Comparison of ENCODE assay signal across 25 cellular contexts in genomic region chr1:74946389-74946788, GRCh38.
DNase-seq lines count a peak whose midpoint lies in the region; ATAC-seq, FAIRE-seq and TF ChIP-seq lines count a peak whose summit lies in the region.
"Had no signal": no experiment of that assay in that cellular context is flagged by ENCODE, and none has a peak within 500 bp of the region (broad histone marks: within the 10 kb centered on the region; RNA-seq: fewer than 3 reads in every experiment).

No MANE protein-coding gene starts in this region.

- no peaks in the 10 kb centered on the region for H3K9me3 ChIP-seq in HepG2 (ENCODE audit: low read length)
- H3K9me3 ChIP-seq in right lobe of liver, result no peaks in the 10 kb centered on the region
- H3K9me3 ChIP-seq in IMR-90 (ENCODE audit: control insufficient read depth, insufficient read depth, low read length), result peaks cover 8% of the 10 kb centered on the region; the same call in 1 of the 2 replicates
- no peaks in the 10 kb centered on the region for H3K9me3 ChIP-seq in hepatocyte (ENCODE audit: low read depth)
- no peaks in the 10 kb centered on the region for H3K9me3 ChIP-seq in trophoblast cell (ENCODE audit: insufficient read depth, low read depth, low read length)
- H3K9me3 ChIP-seq: Caco-2 had no signal

- H2BK5ac ChIP-seq in IMR-90 (ENCODE audit: low read depth, low read length, poor library complexity, severe bottlenecking) (no peak overlapping the region), trophoblast cell (ENCODE audit: low read depth, low read length, poor library complexity) (no peak overlapping the region)

- no peaks in the 10 kb centered on the region for H3K9me2 ChIP-seq in hepatocyte (replicated peaks; ENCODE audit: insufficient read depth)

- H3K9ac ChIP-seq in HepG2 (ENCODE audit: insufficient read depth, low read depth, low read length), result no peak overlapping the region
- no peak overlapping the region for H3K9ac ChIP-seq in IMR-90 (ENCODE audit: low read depth, low read length)
- no peak overlapping the region for H3K9ac ChIP-seq in trophoblast cell (ENCODE audit: low read length)
- H3K9ac ChIP-seq: BLaER1 treated with 17β-estradiol and CSF1 and Interleukin-3, amounts not matched to agents 10 nM and 100 nM had no signal

- in situ Hi-C loops in HepG2 (cut with HindIII; ENCODE audit: extremely low pct_ligation_motif_present, low pct_unique_long_range_greater_than_20kb), result no loop called here
- in situ Hi-C loops in IMR-90 (cut with MboI; ENCODE audit: low sequenced_read_pairs), result no loop called here

- no peak overlapping the region for H3K56ac ChIP-seq in IMR-90 (ENCODE audit: extremely low read depth, insufficient read depth, low read length)

- no peak overlapping the region for H3K23ac ChIP-seq in IMR-90 (ENCODE audit: low read depth, low read length)
- H3K23ac ChIP-seq in trophoblast cell (ENCODE audit: low read length), result no peak overlapping the region

- H2AFZ ChIP-seq in HepG2 (ENCODE audit: low read length), result no peak overlapping the region
- H2AFZ ChIP-seq in IMR-90 (replicated peaks; ENCODE audit: low read length, poor library complexity), result no peak overlapping the region
- no peak overlapping the region for H2AFZ ChIP-seq in hepatocyte
- H2AFZ ChIP-seq in trophoblast cell (ENCODE audit: insufficient read depth, low read length, poor library complexity), result no peak overlapping the region

- dilution Hi-C loops in IMR-90 (cut with HindIII; ENCODE audit: low sequenced_read_pairs, unreplicated experiment), result no loop called here

- H3K4me3 ChIP-seq in HepG2 (replicated peaks in 1 of 3; ENCODE audit: insufficient read depth in 1 of 3, low read depth in 2 of 3, low read length in 3 of 3), result no peak overlapping the region
- H3K4me3 ChIP-seq in right lobe of liver, result no peak overlapping the region
- no peak overlapping the region for H3K4me3 ChIP-seq in IMR-90 (ENCODE audit: insufficient read depth, low read depth, low read length)
- no peak overlapping the region for H3K4me3 ChIP-seq in hepatocyte
- no peak overlapping the region for H3K4me3 ChIP-seq in trophoblast cell (ENCODE audit: low read depth, low read length)
- H3K4me3 ChIP-seq: BLaER1 treated with 17β-estradiol and CSF1 and Interleukin-3, amounts not matched to agents 10 nM and 100 nM; GM12878 had no signal

- H3K27me3 ChIP-seq in HepG2 (ENCODE audit: control insufficient read depth in 1 of 2, insufficient read depth in 2 of 2, low read length in 2 of 2) (no peaks in the 10 kb centered on the region), right lobe of liver (no peaks in the 10 kb centered on the region), IMR-90 (ENCODE audit: control insufficient read depth, insufficient read depth, low read length) (no peaks in the 10 kb centered on the region), hepatocyte (no peaks in the 10 kb centered on the region), trophoblast cell (ENCODE audit: insufficient read depth, low read length) (no peaks in the 10 kb centered on the region)
- H3K27me3 ChIP-seq: BLaER1 treated with 17β-estradiol and CSF1 and Interleukin-3, amounts not matched to agents 10 nM and 100 nM had no signal

- H2BK120ac ChIP-seq in IMR-90 (ENCODE audit: low read depth, low read length) (no peak overlapping the region), trophoblast cell (ENCODE audit: insufficient read depth, low read length, poor library complexity) (no peak overlapping the region)

- TF ChIP-seq CTCF in HepG2 (CRISPR knock-in tag; IDR thresholded peaks at IDR 0.05), result no peak
- TF ChIP-seq CTCF in right lobe of liver (IDR thresholded peaks at IDR 0.05), result no peak
- no peak for TF ChIP-seq CTCF in IMR-90 (conservative IDR thresholded peaks at IDR 0.05; ENCODE audit: low read depth, low read length)
- TF ChIP-seq CTCF in hepatocyte (IDR thresholded peaks at IDR 0.05; ENCODE audit: poor library complexity), result no peak

- H3K4me2 ChIP-seq in HepG2 (ENCODE audit: low read depth, low read length) (no peak overlapping the region), IMR-90 (ENCODE audit: low read depth, low read length) (no peak overlapping the region), hepatocyte (no peak overlapping the region), trophoblast cell (ENCODE audit: low read length) (no peak overlapping the region)
- H3K4me2 ChIP-seq: BLaER1 treated with 17β-estradiol and CSF1 and Interleukin-3, amounts not matched to agents 10 nM and 100 nM had no signal

- no peaks in the 10 kb centered on the region for H3K4me1 ChIP-seq in HepG2 (ENCODE audit: insufficient read depth, low read length)
- H3K4me1 ChIP-seq in right lobe of liver, result no peaks in the 10 kb centered on the region
- H3K4me1 ChIP-seq in IMR-90 (ENCODE audit: control insufficient read depth, insufficient read depth, low read length), result no peaks in the 10 kb centered on the region
- no peaks in the 10 kb centered on the region for H3K4me1 ChIP-seq in hepatocyte (ENCODE audit: insufficient read depth)
- no peaks in the 10 kb centered on the region for H3K4me1 ChIP-seq in trophoblast cell (ENCODE audit: control insufficient read depth in 1 of 2, insufficient read depth in 2 of 2, low read length in 2 of 2)
- H3K4me1 ChIP-seq: BLaER1 treated with 17β-estradiol and CSF1 and Interleukin-3, amounts not matched to agents 10 nM and 100 nM; Caco-2 had no signal

- no peaks in the 10 kb centered on the region for H3K36me3 ChIP-seq in HepG2 (replicated peaks in 1 of 2; ENCODE audit: control insufficient read depth in 1 of 2, insufficient read depth in 2 of 2, low read length in 2 of 2)
- H3K36me3 ChIP-seq in right lobe of liver, result no peaks in the 10 kb centered on the region
- H3K36me3 ChIP-seq in IMR-90 (ENCODE audit: control insufficient read depth, insufficient read depth, low read length), result no peaks in the 10 kb centered on the region
- H3K36me3 ChIP-seq in hepatocyte (replicated peaks; ENCODE audit: insufficient read depth, low read depth), result no peaks in the 10 kb centered on the region
- no peaks in the 10 kb centered on the region for H3K36me3 ChIP-seq in trophoblast cell (ENCODE audit: control insufficient read depth in 1 of 2, insufficient read depth in 2 of 2, low read length in 2 of 2)
- H3K36me3 ChIP-seq: BLaER1 treated with 17β-estradiol and CSF1 and Interleukin-3, amounts not matched to agents 10 nM and 100 nM had no signal

- H4K8ac ChIP-seq in IMR-90 (ENCODE audit: low read depth in 2 of 2, low read length in 2 of 2) (no peak overlapping the region), trophoblast cell (ENCODE audit: low read depth, low read length) (no peak overlapping the region)

- H3K18ac ChIP-seq in IMR-90 (ENCODE audit: low read depth, low read length) (no peak overlapping the region), trophoblast cell (ENCODE audit: low read length) (no peak overlapping the region)

- H4K12ac ChIP-seq in trophoblast cell (ENCODE audit: low read depth, low read length), result no peak overlapping the region

- H2AK9ac ChIP-seq in IMR-90 (replicated peaks; ENCODE audit: low read depth, low read length, poor library complexity), result no peak overlapping the region

- no peak overlapping the region for H2BK15ac ChIP-seq in IMR-90 (ENCODE audit: low read depth, low read length)

- BruUV-seq in HepG2 (replicated peaks; lab: Mats Ljungman, UMichigan), result no TSS peak
- BruUV-seq in IMR-90 (replicated peaks; lab: Mats Ljungman, UMichigan), result no TSS peak

- H3K9me1 ChIP-seq in IMR-90 (ENCODE audit: insufficient read depth, low read length), result no peaks in the 10 kb centered on the region

- TF ChIP-seq EP300 in HepG2 (IDR thresholded peaks at IDR 0.05; ENCODE audit: low read depth in 2 of 2, low read length in 2 of 2), result no peak
- no peak for TF ChIP-seq EP300 in HepG2 (CRISPR knock-in tag; IDR thresholded peaks at IDR 0.05; ENCODE audit: borderline replicate concordance)

- 2% methylated on average over 3 of the region's 3 CpGs for WGBS in HepG2 (ENCODE audit: low lambda C conversion rate)
- 65% methylated on average over 3 of the region's 3 CpGs for WGBS in right lobe of liver (ENCODE audit: insufficient coverage, low coverage, low lambda C conversion rate, missing lambda C conversion rate)
- 100% methylated on average over 1 of the region's 3 CpGs; no CpG with 5 or more reads in 1 of the 2 experiments for WGBS in IMR-90 (ENCODE audit: extremely low coverage in 2 of 2, insufficient read length in 1 of 2), 2 experiments
- 78% methylated on average over 3 of the region's 3 CpGs for WGBS in hepatocyte (ENCODE audit: low lambda C conversion rate, missing lambda C conversion rate)
- no CpG with 5 or more reads among the region's 3 CpGs for WGBS in trophoblast cell (ENCODE audit: extremely low coverage, insufficient coverage, insufficient read length)

- H3K4ac ChIP-seq in IMR-90 (ENCODE audit: low read depth, low read length), result no peak overlapping the region
- H3K4ac ChIP-seq in trophoblast cell (ENCODE audit: low read depth, low read length), result no peak overlapping the region

- CTCF ChIA-PET in HepG2 (lab: Yijun Ruan, JAX; ENCODE audit: low intra/inter-chr PET ratio, low total read pairs) (no interaction called here), IMR-90 (lab: Yijun Ruan, JAX) (no interaction called here)

- no peak for ATAC-seq in HepG2
- no peak for ATAC-seq in right lobe of liver
- ATAC-seq in IMR-90 (ENCODE audit: low read depth), result no peak
- ATAC-seq: CD8-positive, alpha-beta T cell; GM12878 had no signal

- TF ChIP-seq POLR2A in HepG2 (IDR thresholded peaks at IDR 0.05; ENCODE audit: insufficient read depth in 1 of 2, low read depth in 2 of 2, low read length in 2 of 2), result no peak
- TF ChIP-seq POLR2A in right lobe of liver (IDR thresholded peaks at IDR 0.05), result no peak
- TF ChIP-seq POLR2A in IMR-90 (IDR thresholded peaks at IDR 0.05; ENCODE audit: low read depth, low read length), result no peak

- no peak for FAIRE-seq in HepG2 (lab: Jason Lieb, UNC)
- FAIRE-seq: GM12878, GM12892, GM18507 had no signal

- no peak for DNase-seq in HepG2 (ENCODE audit: low spot score)
- no peak for DNase-seq in right lobe of liver
- no peak for DNase-seq in IMR-90
- DNase-seq in NCI-H82 treated with DMSO at 0.1 percent for 48 hours (lab: John Stamatoyannopoulos, UW; ENCODE audit: unreplicated experiment), result peak; percentile 10
- no peak for DNase-seq in hepatocyte (ENCODE audit: low spot score)
- DNase-seq in trophoblast cell, result no peak
- DNase-seq in germinal center (ENCODE audit: low spot score), result no peak
- DNase-seq: ACHN; Caco-2; Calu3; CD4-positive, alpha-beta T cell; CD8-positive, alpha-beta T cell; DMS 273 treated with DMSO at 0.1 percent for 48 hours; DMS153; DMS53; DMS79; DND-41; EL; GDM1 had no signal

- no peak overlapping the region for H4K5ac ChIP-seq in IMR-90 (ENCODE audit: low read depth, low read length)

- H3K27ac ChIP-seq in HepG2 (ENCODE audit: extremely low read length, insufficient read depth, low read length) (no peak overlapping the region), right lobe of liver (no peak overlapping the region), IMR-90 (ENCODE audit: insufficient read depth, low read length) (no peak overlapping the region), hepatocyte (no peak overlapping the region), trophoblast cell (ENCODE audit: low read depth, low read length) (no peak overlapping the region)
- H3K27ac ChIP-seq: 22Rv1; BLaER1 treated with 17β-estradiol and CSF1 and Interleukin-3, amounts not matched to agents 10 nM and 100 nM; C4-2B had no signal

- no peak overlapping the region for H2BK20ac ChIP-seq in IMR-90 (ENCODE audit: low read depth, low read length)

- H3K79me1 ChIP-seq in IMR-90 (ENCODE audit: low read depth in 1 of 2, low read length in 2 of 2), result no peaks in the 10 kb centered on the region
- H3K79me1 ChIP-seq in trophoblast cell (ENCODE audit: low read length), result no peaks in the 10 kb centered on the region

- no peak overlapping the region for H2BK12ac ChIP-seq in trophoblast cell (ENCODE audit: low read length)

- H2AK5ac ChIP-seq in IMR-90 (ENCODE audit: low read depth, low read length) (no peak overlapping the region), trophoblast cell (ENCODE audit: low read length) (no peak overlapping the region)

- TF ChIP-seq RAD21 in HepG2 (CRISPR knock-in tag; IDR thresholded peaks at IDR 0.05), result no peak
- TF ChIP-seq RAD21 in IMR-90 (IDR thresholded peaks at IDR 0.05; ENCODE audit: low read length), result no peak

- intact Hi-C loops in HepG2 (cut with micrococcal nuclease; ENCODE audit: unreplicated experiment) (loop anchor here (10.0 kb wide), 1 partner anchor 258 kb away; no protein-coding TSS in a partner anchor), right lobe of liver (cut with DNase I) (no loop called here), IMR-90 (cut with micrococcal nuclease) (no loop called here)

- no peak overlapping the region for H4K91ac ChIP-seq in IMR-90 (ENCODE audit: insufficient read depth, low read depth, low read length)
- no peak overlapping the region for H4K91ac ChIP-seq in trophoblast cell (ENCODE audit: low read depth, low read length)

- POLR2A ChIA-PET in HepG2 (lab: Yijun Ruan, JAX) (no interaction called here), IMR-90 (lab: Charles Lee; ENCODE audit: unreplicated experiment) (no interaction called here)

- H3K14ac ChIP-seq in IMR-90 (replicated peaks; ENCODE audit: low read depth, low read length) (no peak overlapping the region), trophoblast cell (ENCODE audit: low read length) (no peak overlapping the region)

- H3K79me2 ChIP-seq in HepG2 (ENCODE audit: insufficient read depth, low read length) (no peaks in the 10 kb centered on the region), hepatocyte (no peaks in the 10 kb centered on the region), trophoblast cell (ENCODE audit: control insufficient read depth, insufficient read depth, low read length, poor library complexity) (no peaks in the 10 kb centered on the region)

- H4K20me1 ChIP-seq in HepG2 (ENCODE audit: insufficient read depth, low read length) (no peaks in the 10 kb centered on the region), IMR-90 (ENCODE audit: insufficient read depth, low read length) (no peaks in the 10 kb centered on the region), hepatocyte (ENCODE audit: insufficient read depth, poor library complexity, severe bottlenecking) (no peaks in the 10 kb centered on the region)
- H4K20me1 ChIP-seq: BLaER1 treated with 17β-estradiol and CSF1 and Interleukin-3, amounts not matched to agents 10 nM and 100 nM had no signal
